ENCODE assay signal across 26 cellular contexts in the genomic region with DNA sequence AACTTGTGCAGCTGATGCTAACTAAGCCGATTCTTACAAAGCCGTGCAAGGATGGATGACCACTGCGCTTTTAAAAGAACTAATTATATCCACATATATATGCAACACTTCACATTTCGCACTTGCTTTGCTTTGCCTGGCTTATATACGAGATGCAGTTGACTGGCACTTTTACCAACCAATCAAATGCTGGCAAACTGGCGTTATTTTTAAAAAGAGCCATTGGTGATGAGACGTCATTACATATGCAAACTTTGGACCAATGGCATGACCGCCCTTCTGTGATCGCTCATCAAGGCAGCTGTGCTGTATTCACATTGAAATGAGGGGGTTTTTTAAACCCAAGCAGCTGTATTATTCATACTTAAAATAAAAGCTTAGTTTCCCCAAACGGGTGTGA.
"Had no signal": no experiment of that assay in that cellular context is flagged by ENCODE, and none has a peak within 500 bp of the region (broad histone marks: within the 10 kb centered on the region; RNA-seq: fewer than 3 reads in every experiment).

No MANE protein-coding gene starts in this region.

- H3K27ac ChIP-seq: ascending aorta, body of pancreas, SJSA1 had no signal

- FAIRE-seq: bronchial epithelial cell, RCC 7860 had no signal

- H3K27me3 ChIP-seq: ascending aorta, body of pancreas, SJSA1 had no signal

- H3K4me3 Mint-ChIP-seq: activated B cell treated with CpG ODN at 0.5 μM for 24 hours; activated CD4-positive, alpha-beta memory T cell treated with anti-CD3 and anti-CD28 coated beads for 36 hours; activated CD4-positive, alpha-beta T cell treated with anti-CD3 and anti-CD28 coated beads, Interleukin-2, amount 10 ng/mL, durations not matched to agents 7 days and 5 days; activated naive CD8-positive, alpha-beta T cell treated with anti-CD3 and anti-CD28 coated beads, Interleukin-2, amount 50 U/mL, for 24 hours; activated T-cell treated with anti-CD3 and anti-CD28 coated beads, Interleukin-2, amount 50 U/mL, for 4 hours; T-helper 1 cell treated with Interleukin-12 subunit alpha and Interleukin-12 subunit beta and Interleukin-4 antibody, amounts not matched to agents 30 μg/mL and 1 μg/mL, for 36 hours had no signal

- H3K27ac Mint-ChIP-seq: activated B cell treated with CpG ODN at 0.5 μM for 24 hours; activated CD4-positive, alpha-beta memory T cell treated with anti-CD3 and anti-CD28 coated beads for 36 hours; activated CD4-positive, alpha-beta T cell treated with anti-CD3 and anti-CD28 coated beads, Interleukin-2, amount 10 ng/mL, durations not matched to agents 7 days and 5 days; activated naive CD4-positive, alpha-beta T cell treated with anti-CD3 and anti-CD28 coated beads, Interleukin-2, amount 50 U/mL, for 72 hours; activated naive CD8-positive, alpha-beta T cell treated with anti-CD3 and anti-CD28 coated beads, Interleukin-2, amount 50 U/mL, for 24 hours; T-helper 1 cell treated with Interleukin-12 subunit alpha and Interleukin-12 subunit beta and Interleukin-4 antibody, amounts not matched to agents 30 μg/mL and 1 μg/mL, for 36 hours had no signal

- H3K4me1 ChIP-seq: ascending aorta, body of pancreas had no signal

- H3K4me3 ChIP-seq: ascending aorta, body of pancreas, SJSA1 had no signal

- H3K9me3 ChIP-seq: ascending aorta, body of pancreas had no signal

- DNase-seq: activated B cell treated with CpG ODN at 0.5 μM for 24 hours; activated CD4-positive, alpha-beta memory T cell treated with anti-CD3 and anti-CD28 coated beads for 36 hours; activated CD4-positive, alpha-beta T cell treated with anti-CD3 and anti-CD28 coated beads, Interleukin-2, amount 10 ng/mL, durations not matched to agents 7 days and 5 days; activated CD8-positive, alpha-beta memory T cell treated with anti-CD3 and anti-CD28 coated beads for 24 hours; activated effector memory CD4-positive, alpha-beta T cell treated with anti-CD3 and anti-CD28 coated beads, Interleukin-2, amount 50 U/mL, for 16 hours; activated naive CD4-positive, alpha-beta T cell treated with Interleukin-2 at 50 U/mL for 16 hours; activated naive CD8-positive, alpha-beta T cell treated with anti-CD3 and anti-CD28 coated beads, Interleukin-2, amount 50 U/mL, for 24 hours; activated T-cell treated with anti-CD3 and anti-CD28 coated beads, Interleukin-2, amount 50 U/mL, for 4 hours; amniotic stem cell; body of pancreas; central memory CD4-positive, alpha-beta T cell; NCI-H1092; NCI-H1417; NCI-H1694; NCI-H2029 treated with DMSO at 0.1 percent for 48 hours; NCI-H446; NCI-H524; PC-3; SHP77; T-helper 9 cell had no signal

- H3K4me1 Mint-ChIP-seq: activated B cell treated with CpG ODN at 0.5 μM for 24 hours; activated CD4-positive, alpha-beta T cell treated with anti-CD3 and anti-CD28 coated beads, Interleukin-2, amount 10 ng/mL, durations not matched to agents 7 days and 5 days; activated naive CD8-positive, alpha-beta T cell treated with anti-CD3 and anti-CD28 coated beads, Interleukin-2, amount 50 U/mL, for 24 hours had no signal

- H3K27me3 Mint-ChIP-seq: activated B cell treated with CpG ODN at 0.5 μM for 24 hours; activated CD4-positive, alpha-beta memory T cell treated with anti-CD3 and anti-CD28 coated beads for 36 hours; activated CD4-positive, alpha-beta T cell treated with anti-CD3 and anti-CD28 coated beads, Interleukin-2, amount 10 ng/mL, durations not matched to agents 7 days and 5 days; activated naive CD8-positive, alpha-beta T cell treated with anti-CD3 and anti-CD28 coated beads, Interleukin-2, amount 50 U/mL, for 24 hours had no signal

- H3K36me3 ChIP-seq: ascending aorta, SJSA1 had no signal

- H3K36me3 Mint-ChIP-seq: activated CD4-positive, alpha-beta memory T cell treated with anti-CD3 and anti-CD28 coated beads for 36 hours; activated naive CD4-positive, alpha-beta T cell treated with anti-CD3 and anti-CD28 coated beads, Interleukin-2, amount 50 U/mL, for 72 hours had no signal
